11 cellular contexts compared by ENCODE assay signal in the genomic region with DNA sequence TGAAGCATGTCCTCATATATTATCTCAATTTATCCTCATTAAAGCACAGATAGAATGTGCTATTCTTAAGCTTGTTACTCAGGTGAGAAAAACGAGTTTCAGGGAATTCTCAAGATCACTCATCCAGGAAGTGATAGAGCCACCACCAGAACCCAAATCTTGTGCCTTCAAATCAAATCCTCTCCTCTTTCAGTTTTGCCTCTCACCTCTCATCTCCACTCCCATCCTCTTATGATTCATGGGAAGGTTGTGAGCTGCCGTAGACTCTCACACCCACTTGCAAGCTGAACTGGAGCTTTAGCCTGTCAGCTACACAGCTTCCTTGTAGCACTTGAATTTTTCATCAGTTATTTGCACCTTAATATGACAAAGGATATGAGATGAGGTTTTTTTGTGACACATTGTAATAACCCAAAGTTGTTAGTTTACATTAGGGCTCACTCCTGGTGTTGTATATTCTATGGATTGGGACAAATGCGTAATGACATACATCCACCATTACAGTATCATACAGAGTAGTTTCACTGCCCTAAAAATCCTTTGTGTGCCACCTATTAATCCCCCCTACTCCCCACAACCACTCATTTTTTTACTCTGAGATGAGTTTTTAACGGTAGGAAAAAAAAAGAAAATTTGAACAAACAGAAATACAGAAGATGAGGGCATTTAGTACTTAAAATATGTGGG. TPM values are rescaled to one million over a fixed set of nuclear protein-coding genes. Genes with fewer than 3 reads are reported as not detected.
DNase-seq lines count a peak whose midpoint lies in the region; ATAC-seq, FAIRE-seq and TF ChIP-seq lines count a peak whose summit lies in the region.
"Had no signal": no experiment of that assay in that cellular context is flagged by ENCODE, and none has a peak within 500 bp of the region (broad histone marks: within the 10 kb centered on the region; RNA-seq: fewer than 3 reads in every experiment).

No MANE protein-coding gene starts in this region.

- peak overlapping the region; percentile 80 for H3K27ac Mint-ChIP-seq in activated B cell treated with CpG ODN at 0.5 μM for 24 hours
- H3K27ac Mint-ChIP-seq in memory B cell: peak overlapping the region; percentile 96

- H3K4me3 ChIP-seq in GM06990 (replicated peaks; ENCODE audit: low read depth, low read length) (peak overlapping the region; percentile 34), tibial nerve (no peak overlapping the region)
- H3K4me3 ChIP-seq: uterus had no signal

- H3K9me3 Mint-ChIP-seq in activated B cell treated with CpG ODN at 0.5 μM for 24 hours (peaks cover 3% of the 10 kb centered on the region), memory B cell (no peaks in the 10 kb centered on the region)

- no peak overlapping the region for H3K4me3 Mint-ChIP-seq in activated B cell treated with CpG ODN at 0.5 μM for 24 hours
- H3K4me3 Mint-ChIP-seq in memory B cell: peak overlapping the region; percentile 55

- ATAC-seq in activated B cell treated with CpG ODN at 0.5 μM for 24 hours (ENCODE audit: low read depth) (no peak), memory B cell (ENCODE audit: low read depth) (no peak)

- no peaks in the 10 kb centered on the region for H3K4me1 ChIP-seq in tibial nerve
- H3K4me1 ChIP-seq: uterus had no signal

- POLR2A ChIA-PET in activated B cell treated with CpG ODN at 0.5 μM for 24 hours (lab: Charles Lee): interaction anchor here (0.9 to 4.5 kb wide), 5 partner anchors 14 to 35 kb away, joined by 3 to 57 read pairs (median 6); a partner anchor contains a TSS

- H3K4me1 Mint-ChIP-seq in activated B cell treated with CpG ODN at 0.5 μM for 24 hours (peaks cover 54% of the 10 kb centered on the region), memory B cell (peaks cover 49% of the 10 kb centered on the region)

- no peaks in the 10 kb centered on the region for H3K36me3 Mint-ChIP-seq in activated B cell treated with CpG ODN at 0.5 μM for 24 hours (ENCODE audit: low read depth)
- no peaks in the 10 kb centered on the region for H3K36me3 Mint-ChIP-seq in memory B cell

- WGBS in tibial nerve, 2 donors: 71 to 80% methylated on average over 4 of the region's 4 CpGs

- H3K27me3 ChIP-seq in GM06990 (replicated peaks; ENCODE audit: control insufficient read depth, insufficient read depth, low read length): no peaks in the 10 kb centered on the region
- H3K27me3 ChIP-seq in tibial nerve: no peaks in the 10 kb centered on the region
- H3K27me3 ChIP-seq: uterus had no signal

- TF ChIP-seq POLR2A in tibial nerve (IDR thresholded peaks at IDR 0.05): no peak

- H3K27ac ChIP-seq in tibial nerve: no peak overlapping the region
- H3K27ac ChIP-seq: uterus had no signal

- CTCF ChIA-PET in activated B cell treated with CpG ODN at 0.5 μM for 24 hours (lab: Charles Lee): no interaction called here

- no peak for DNase-seq in GM06990 (ENCODE audit: extremely low read depth, insufficient read length)
- DNase-seq in H4 (ENCODE audit: low spot score): peak; percentile 49
- DNase-seq in activated B cell treated with CpG ODN at 0.5 μM for 24 hours: no peak
- DNase-seq in memory B cell (ENCODE audit: low spot score in 2 of 2): no peak
- DNase-seq in HT-29 (ENCODE audit: low spot score): no peak
- no peak for DNase-seq in mesenteric fat pad (ENCODE audit: low spot score)
- no peak for DNase-seq in tibial nerve (ENCODE audit: low spot score in 2 of 2)
- no peak for DNase-seq in D721Med (ENCODE audit: insufficient read length, low spot score)
- DNase-seq: NCI-H526, uterus had no signal

- no peaks in the 10 kb centered on the region for H3K9me3 ChIP-seq in tibial nerve
- H3K9me3 ChIP-seq: uterus had no signal

- H3K36me3 ChIP-seq in GM06990 (ENCODE audit: control insufficient read depth, insufficient read depth, low read length) (no peaks in the 10 kb centered on the region; the same call in 1 of the 2 replicates), tibial nerve (no peaks in the 10 kb centered on the region)
- H3K36me3 ChIP-seq: uterus had no signal

- intact Hi-C loops in activated B cell treated with CpG ODN at 0.5 μM for 24 hours (cut with micrococcal nuclease): loop anchor here (2.0 kb wide), 1 partner anchor 15 kb away; no protein-coding TSS in a partner anchor

- H3K27me3 Mint-ChIP-seq in activated B cell treated with CpG ODN at 0.5 μM for 24 hours (peaks cover 2% of the 10 kb centered on the region), memory B cell (peaks cover 4% of the 10 kb centered on the region)

- no peak for FAIRE-seq in D721Med (lab: Jason Lieb, UNC)

- no peak for TF ChIP-seq EP300 in tibial nerve (IDR thresholded peaks at IDR 0.05)

- TF ChIP-seq CTCF in GM06990 (IDR thresholded peaks at IDR 0.05; ENCODE audit: insufficient read depth, low read length, poor library complexity, severe bottlenecking): no peak
- TF ChIP-seq CTCF in activated B cell treated with CpG ODN at 0.5 μM for 24 hours (IDR thresholded peaks at IDR 0.05): no peak
- no peak for TF ChIP-seq CTCF in tibial nerve (IDR thresholded peaks at IDR 0.05)
- TF ChIP-seq CTCF in D721Med (IDR thresholded peaks at IDR 0.05; ENCODE audit: insufficient read depth, missing control alignments): no peak

RNA-seq across cellular contexts. Expression of a gene that starts 25.7 kb away (rescaled TPM):
- total RNA-seq in H4 (2014; rRNA removed; shearing (Covaris generic)): 0.06 TPM in 1 of 2 replicates, not detected in the other
- total RNA-seq in activated B cell treated with CpG ODN at 0.5 μM for 24 hours (3.7 and 4.5 TPM in 2 replicates), mesenteric fat pad (not detected), tibial nerve (not detected)
- total RNA-seq in HT-29 (2014; rRNA removed; shearing (Covaris generic)): not detected in 2 replicates
- total RNA-seq: skeletal muscle tissue, uterus had no signal

RNA-seq across cellular contexts. Expression of a gene that starts 34.8 kb away (rescaled TPM):
- total RNA-seq in H4 (2014; rRNA removed; shearing (Covaris generic)): 86.1 and 200 TPM in 2 replicates
- total RNA-seq in activated B cell treated with CpG ODN at 0.5 μM for 24 hours (133 and 140 TPM in 2 replicates), mesenteric fat pad (79.2 TPM), tibial nerve (100 to 1,000 TPM; 106 to 191 (median 172) TPM)
- 25.1 and 31.5 TPM in 2 replicates for total RNA-seq in HT-29 (2014; rRNA removed; shearing (Covaris generic))

RNA-seq across cellular contexts. Expression of a gene that starts 35.9 kb away (rescaled TPM):
- 31.6 and 39.9 TPM in 2 replicates for total RNA-seq in H4 (2014; rRNA removed; shearing (Covaris generic))
- total RNA-seq in activated B cell treated with CpG ODN at 0.5 μM for 24 hours (17.3 and 17.5 TPM in 2 replicates), mesenteric fat pad (14.7 TPM), tibial nerve (10 to 100 TPM; 19.0 to 36.4 (median 23.4) TPM)
- 28.8 and 31.4 TPM in 2 replicates for total RNA-seq in HT-29 (2014; rRNA removed; shearing (Covaris generic))

RNA-seq across cellular contexts. Expression of a gene that starts 60.0 kb away (rescaled TPM):
- not detected in 2 replicates for total RNA-seq in H4 (2014; rRNA removed; shearing (Covaris generic))
- total RNA-seq in activated B cell treated with CpG ODN at 0.5 μM for 24 hours (not detected in 2 replicates), mesenteric fat pad (not detected), tibial nerve (not detected)
- not detected in 2 replicates for total RNA-seq in HT-29 (2014; rRNA removed; shearing (Covaris generic))
- total RNA-seq: skeletal muscle tissue, uterus had no signal
